In genomic region chr9:132669329-132669635, GRCh38 we compare ENCODE assay signal across 2 cellular contexts.
TF ChIP-seq lines count a peak whose summit lies in the region.

No MANE protein-coding gene starts in this region.

TF ChIP-seq in SK-N-SH, 30 proteins besides CTCF, POLR2A, EP300 and RAD21 (continued from another document):
- no peak for TF ChIP-seq MXI1 (IDR thresholded peaks at IDR 0.05; ENCODE audit: low read depth, low read length)
- TF ChIP-seq SMC3 (IDR thresholded peaks at IDR 0.05; ENCODE audit: low read depth, low read length) = no peak
- no peak for TF ChIP-seq GATA2 (CRISPR knock-in tag; IDR thresholded peaks at IDR 0.05)
- no peak for TF ChIP-seq TCF12 (IDR thresholded peaks at IDR 0.05)
- TF ChIP-seq MEF2A (IDR thresholded peaks at IDR 0.05; ENCODE audit: borderline replicate concordance, low read depth) = no peak
- TF ChIP-seq NFIC (IDR thresholded peaks at IDR 0.05; ENCODE audit: borderline replicate concordance) = no peak

TF ChIP-seq in SK-N-SH treated with all-trans-retinoic acid at 6 μM for 48 hours, 23 proteins besides CTCF, POLR2A, EP300 and RAD21 (continued from another document):
- TF ChIP-seq TSHZ2 (CRISPR knock-in tag; IDR thresholded peaks at IDR 0.05) = no peak
